Comparison of ENCODE assay signal across 2 cellular contexts in the genomic region with DNA sequence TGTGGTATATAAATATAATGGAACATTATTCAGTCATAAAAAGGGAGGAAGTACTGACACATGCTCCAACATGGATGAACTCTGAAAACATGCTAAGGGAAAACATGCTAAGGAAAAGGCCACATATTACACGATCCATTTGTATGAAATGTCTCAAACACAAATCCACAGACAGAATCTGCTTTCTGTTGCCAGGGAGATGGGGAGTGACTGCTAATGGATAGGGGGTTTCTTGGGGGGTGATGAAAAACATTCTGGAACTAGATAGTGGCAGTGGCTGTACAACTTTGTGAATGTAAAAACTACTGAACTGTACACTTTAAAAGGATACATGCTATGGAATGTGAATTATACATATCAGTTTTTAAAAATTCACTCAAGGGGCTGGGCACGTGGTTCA.
TF ChIP-seq lines count a peak whose summit lies in the region.

No MANE protein-coding gene starts in this region.

TF ChIP-seq in HEK293, 187 proteins besides CTCF, POLR2A, EP300 and RAD21:
- TF ChIP-seq, protein P1, sequence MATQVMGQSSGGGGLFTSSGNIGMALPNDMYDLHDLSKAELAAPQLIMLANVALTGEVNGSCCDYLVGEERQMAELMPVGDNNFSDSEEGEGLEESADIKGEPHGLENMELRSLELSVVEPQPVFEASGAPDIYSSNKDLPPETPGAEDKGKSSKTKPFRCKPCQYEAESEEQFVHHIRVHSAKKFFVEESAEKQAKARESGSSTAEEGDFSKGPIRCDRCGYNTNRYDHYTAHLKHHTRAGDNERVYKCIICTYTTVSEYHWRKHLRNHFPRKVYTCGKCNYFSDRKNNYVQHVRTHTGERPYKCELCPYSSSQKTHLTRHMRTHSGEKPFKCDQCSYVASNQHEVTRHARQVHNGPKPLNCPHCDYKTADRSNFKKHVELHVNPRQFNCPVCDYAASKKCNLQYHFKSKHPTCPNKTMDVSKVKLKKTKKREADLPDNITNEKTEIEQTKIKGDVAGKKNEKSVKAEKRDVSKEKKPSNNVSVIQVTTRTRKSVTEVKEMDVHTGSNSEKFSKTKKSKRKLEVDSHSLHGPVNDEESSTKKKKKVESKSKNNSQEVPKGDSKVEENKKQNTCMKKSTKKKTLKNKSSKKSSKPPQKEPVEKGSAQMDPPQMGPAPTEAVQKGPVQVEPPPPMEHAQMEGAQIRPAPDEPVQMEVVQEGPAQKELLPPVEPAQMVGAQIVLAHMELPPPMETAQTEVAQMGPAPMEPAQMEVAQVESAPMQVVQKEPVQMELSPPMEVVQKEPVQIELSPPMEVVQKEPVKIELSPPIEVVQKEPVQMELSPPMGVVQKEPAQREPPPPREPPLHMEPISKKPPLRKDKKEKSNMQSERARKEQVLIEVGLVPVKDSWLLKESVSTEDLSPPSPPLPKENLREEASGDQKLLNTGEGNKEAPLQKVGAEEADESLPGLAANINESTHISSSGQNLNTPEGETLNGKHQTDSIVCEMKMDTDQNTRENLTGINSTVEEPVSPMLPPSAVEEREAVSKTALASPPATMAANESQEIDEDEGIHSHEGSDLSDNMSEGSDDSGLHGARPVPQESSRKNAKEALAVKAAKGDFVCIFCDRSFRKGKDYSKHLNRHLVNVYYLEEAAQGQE (tag by site-specific recombination; IDR thresholded peaks at IDR 0.05), result no peak
- peak; percentile 65; the same call in 1 of the 2 replicates for TF ChIP-seq ZNF146 (tag by site-specific recombination; IDR thresholded peaks at IDR 0.05)
- no peak for TF ChIP-seq ZNF600 (tag by site-specific recombination; IDR thresholded peaks at IDR 0.05)

TF ChIP-seq in GM12878, 131 proteins besides CTCF, POLR2A, EP300 and RAD21:
- TF ChIP-seq SPI1 (IDR thresholded peaks at IDR 0.05; ENCODE audit: borderline replicate concordance, insufficient read depth, low read depth, low read length), result no peak
- TF ChIP-seq, protein P2, sequence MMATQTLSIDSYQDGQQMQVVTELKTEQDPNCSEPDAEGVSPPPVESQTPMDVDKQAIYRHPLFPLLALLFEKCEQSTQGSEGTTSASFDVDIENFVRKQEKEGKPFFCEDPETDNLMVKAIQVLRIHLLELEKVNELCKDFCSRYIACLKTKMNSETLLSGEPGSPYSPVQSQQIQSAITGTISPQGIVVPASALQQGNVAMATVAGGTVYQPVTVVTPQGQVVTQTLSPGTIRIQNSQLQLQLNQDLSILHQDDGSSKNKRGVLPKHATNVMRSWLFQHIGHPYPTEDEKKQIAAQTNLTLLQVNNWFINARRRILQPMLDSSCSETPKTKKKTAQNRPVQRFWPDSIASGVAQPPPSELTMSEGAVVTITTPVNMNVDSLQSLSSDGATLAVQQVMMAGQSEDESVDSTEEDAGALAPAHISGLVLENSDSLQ (IDR thresholded peaks at IDR 0.05), result peak; percentile 77
TF ChIP-seq in GM12878: peak in this region for 1.
